Comparison of ENCODE assay signal across 6 cellular contexts in the genomic region with DNA sequence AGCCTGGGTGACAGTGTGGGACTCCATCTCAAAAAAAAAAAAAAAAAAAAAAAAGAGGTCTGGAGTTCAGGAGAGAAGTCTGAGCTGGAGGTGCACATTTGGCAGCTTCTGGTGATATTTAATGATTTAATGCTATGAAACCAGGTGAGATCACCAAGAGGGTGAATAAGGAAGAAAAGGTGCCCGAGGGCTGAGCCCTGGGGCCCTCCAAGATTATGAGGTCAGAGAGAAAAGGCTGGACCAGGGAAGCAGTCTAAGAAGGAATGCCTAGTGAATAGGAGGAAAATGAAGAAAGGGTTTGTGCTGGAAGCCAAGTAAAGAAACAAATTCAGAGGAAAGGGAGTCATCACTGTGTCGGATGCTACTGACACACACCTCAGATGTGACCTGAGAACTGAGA.
"Had no signal": no experiment of that assay in that cellular context is flagged by ENCODE, and none has a peak within 500 bp of the region (broad histone marks: within the 10 kb centered on the region; RNA-seq: fewer than 3 reads in every experiment).

No MANE protein-coding gene starts in this region.

- H3K9me3 ChIP-seq: HAP-1 had no signal

- ATAC-seq: HCT116, K562 had no signal

- H3K9ac ChIP-seq: GM23248 had no signal

- DNase-seq: GM23248, H7, IMR-90 had no signal

- H2AFZ ChIP-seq: GM23248 had no signal

- H3K36me3 ChIP-seq: HAP-1 had no signal

- H3K27ac ChIP-seq: GM23248 had no signal

- H3K4me3 ChIP-seq: GM23248, HAP-1, K562 had no signal
